In the genomic region with DNA sequence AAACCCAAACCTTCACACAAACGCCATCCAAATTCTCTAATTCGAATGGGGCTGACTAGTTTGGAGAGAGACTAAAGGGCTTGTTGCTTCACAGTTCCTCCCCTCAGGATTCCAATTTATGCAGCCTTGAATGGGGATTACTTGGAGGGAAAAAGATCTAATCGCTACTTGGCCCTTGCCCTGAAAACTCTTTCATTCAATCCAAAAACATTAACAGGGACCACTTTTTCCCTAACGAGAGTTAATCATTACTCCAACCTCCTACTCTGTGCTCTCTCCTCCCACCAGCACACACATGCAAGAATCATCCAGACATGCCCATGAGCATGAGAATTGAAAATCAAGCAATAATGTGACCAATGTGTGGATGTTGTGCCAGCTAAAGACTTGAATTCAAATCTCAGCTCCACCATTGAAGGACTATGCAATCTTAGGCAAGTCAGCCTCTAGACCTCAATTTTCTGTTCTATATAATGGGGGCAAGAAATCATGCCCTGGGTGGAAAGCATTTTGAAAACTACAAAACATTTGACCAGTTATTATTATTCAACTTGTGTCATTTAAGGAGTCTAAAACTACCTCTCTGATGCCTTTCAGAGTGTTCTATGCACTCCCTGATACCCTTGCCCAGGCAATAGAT, we compare ENCODE assay signal across 1 cellular context.
TF ChIP-seq lines count a peak whose summit lies in the region.

No MANE protein-coding gene starts in this region.

TF ChIP-seq in HepG2, 621 proteins besides CTCF, POLR2A, EP300 and RAD21 (continued from another document):
- TF ChIP-seq, protein P1, sequence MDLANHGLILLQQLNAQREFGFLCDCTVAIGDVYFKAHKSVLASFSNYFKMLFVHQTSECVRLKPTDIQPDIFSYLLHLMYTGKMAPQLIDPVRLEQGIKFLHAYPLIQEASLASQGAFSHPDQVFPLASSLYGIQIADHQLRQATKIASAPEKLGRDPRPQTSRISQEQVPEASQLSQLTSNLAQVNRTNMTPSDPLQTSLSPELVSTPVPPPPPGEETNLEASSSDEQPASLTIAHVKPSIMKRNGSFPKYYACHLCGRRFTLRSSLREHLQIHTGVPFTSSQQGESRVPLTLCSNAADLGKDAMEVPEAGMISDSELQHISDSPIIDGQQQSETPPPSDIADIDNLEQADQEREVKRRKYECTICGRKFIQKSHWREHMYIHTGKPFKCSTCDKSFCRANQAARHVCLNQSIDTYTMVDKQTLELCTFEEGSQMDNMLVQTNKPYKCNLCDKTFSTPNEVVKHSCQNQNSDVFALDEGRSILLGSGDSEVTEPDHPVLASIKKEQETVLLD (CRISPR knock-in tag; IDR thresholded peaks at IDR 0.05; ENCODE audit: low read depth), result no peak
- peak; percentile 53; the same call in 1 of the 2 replicates for TF ChIP-seq GATA4 (IDR thresholded peaks at IDR 0.05; ENCODE audit: borderline replicate concordance, low read depth)
- TF ChIP-seq, protein P2, sequence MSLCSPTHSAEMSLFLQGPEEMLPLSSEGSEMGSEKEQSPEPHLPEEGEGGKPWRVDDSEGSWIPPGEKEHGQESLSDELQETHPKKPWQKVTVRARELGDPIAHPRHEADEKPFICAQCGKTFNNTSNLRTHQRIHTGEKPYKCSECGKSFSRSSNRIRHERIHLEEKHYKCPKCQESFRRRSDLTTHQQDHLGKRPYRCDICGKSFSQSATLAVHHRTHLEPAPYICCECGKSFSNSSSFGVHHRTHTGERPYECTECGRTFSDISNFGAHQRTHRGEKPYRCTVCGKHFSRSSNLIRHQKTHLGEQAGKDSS (CRISPR knock-in tag; IDR thresholded peaks at IDR 0.05; ENCODE audit: borderline replicate concordance, low read depth), result no peak
- TF ChIP-seq SOX6 (IDR thresholded peaks at IDR 0.05), result no peak
- TF ChIP-seq SOX6 (CRISPR knock-in tag; IDR thresholded peaks at IDR 0.05), result peak; percentile 72
- TF ChIP-seq, protein P3, sequence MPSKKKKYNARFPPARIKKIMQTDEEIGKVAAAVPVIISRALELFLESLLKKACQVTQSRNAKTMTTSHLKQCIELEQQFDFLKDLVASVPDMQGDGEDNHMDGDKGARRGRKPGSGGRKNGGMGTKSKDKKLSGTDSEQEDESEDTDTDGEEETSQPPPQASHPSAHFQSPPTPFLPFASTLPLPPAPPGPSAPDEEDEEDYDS (CRISPR knock-in tag; IDR thresholded peaks at IDR 0.05), result peak; percentile 81
- 0 out of 2 replicates have a peak, but pooled peaks have one; percentile 13 for TF ChIP-seq FOSL2 (CRISPR knock-in tag; IDR thresholded peaks at IDR 0.05)
- peak; percentile 50 for TF ChIP-seq MED8 (CRISPR knock-in tag; IDR thresholded peaks at IDR 0.05; ENCODE audit: insufficient replicate concordance)
- TF ChIP-seq SOX13 (IDR thresholded peaks at IDR 0.05), result no peak
- TF ChIP-seq SOX13 (CRISPR knock-in tag; conservative IDR thresholded peaks at IDR 0.05 in 1 of 2, IDR thresholded peaks at IDR 0.05 in 1 of 2), result peak in 1 of 2 experiments; percentile 61; a peak in 1 of 4 replicates
- TF ChIP-seq, protein P4, sequence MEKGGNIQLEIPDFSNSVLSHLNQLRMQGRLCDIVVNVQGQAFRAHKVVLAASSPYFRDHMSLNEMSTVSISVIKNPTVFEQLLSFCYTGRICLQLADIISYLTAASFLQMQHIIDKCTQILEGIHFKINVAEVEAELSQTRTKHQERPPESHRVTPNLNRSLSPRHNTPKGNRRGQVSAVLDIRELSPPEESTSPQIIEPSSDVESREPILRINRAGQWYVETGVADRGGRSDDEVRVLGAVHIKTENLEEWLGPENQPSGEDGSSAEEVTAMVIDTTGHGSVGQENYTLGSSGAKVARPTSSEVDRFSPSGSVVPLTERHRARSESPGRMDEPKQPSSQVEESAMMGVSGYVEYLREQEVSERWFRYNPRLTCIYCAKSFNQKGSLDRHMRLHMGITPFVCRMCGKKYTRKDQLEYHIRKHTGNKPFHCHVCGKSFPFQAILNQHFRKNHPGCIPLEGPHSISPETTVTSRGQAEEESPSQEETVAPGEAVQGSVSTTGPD (CRISPR knock-in tag; IDR thresholded peaks at IDR 0.05), result no peak
- 0 out of 2 replicates have a peak, but pooled peaks have one; percentile 23 for TF ChIP-seq KAT8 (CRISPR knock-in tag; IDR thresholded peaks at IDR 0.05)
- TF ChIP-seq ZNF775 (CRISPR knock-in tag; IDR thresholded peaks at IDR 0.05; ENCODE audit: borderline replicate concordance), result no peak
- no peak for TF ChIP-seq MBNL3 (CRISPR knock-in tag; conservative IDR thresholded peaks at IDR 0.05)
